20 cellular contexts compared by ENCODE assay signal in the genomic region with DNA sequence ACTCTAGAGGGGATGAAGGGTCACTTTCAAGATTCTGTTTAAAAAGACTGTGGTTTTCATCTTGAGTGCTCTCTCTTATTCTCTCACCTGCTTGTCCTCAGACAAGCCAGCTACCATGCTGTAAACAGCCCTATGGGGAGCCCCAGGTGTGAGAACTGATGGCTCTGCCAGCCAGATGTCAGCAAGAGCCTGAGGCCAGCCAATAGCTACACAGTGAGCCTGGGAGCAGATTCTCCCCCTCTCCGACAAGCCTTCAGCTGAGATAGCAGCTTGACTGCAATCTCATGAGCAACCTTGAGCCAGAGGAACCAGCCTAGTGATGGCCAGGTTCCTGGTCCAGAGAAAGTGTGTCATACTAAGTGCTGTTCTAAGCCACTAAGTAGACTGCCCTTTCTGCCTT.
A peak's percentile ranks its signal among the peaks of the same experiment; 100 is the strongest.
DNase-seq lines count a peak whose midpoint lies in the region; ATAC-seq, FAIRE-seq and TF ChIP-seq lines count a peak whose summit lies in the region.
"Had no signal": no experiment of that assay in that cellular context is flagged by ENCODE, and none has a peak within 500 bp of the region (broad histone marks: within the 10 kb centered on the region; RNA-seq: fewer than 3 reads in every experiment).

No MANE protein-coding gene starts in this region.

- WGBS in IMR-90 (ENCODE audit: extremely low coverage in 2 of 2, insufficient read length in 1 of 2), 2 experiments, result no CpG with 5 or more reads among the region's 1 CpG
- 82% methylated on average over 1 of the region's 1 CpG; no CpG with 5 or more reads in 1 of the 2 experiments for WGBS in H1 (ENCODE audit: extremely low coverage in 1 of 2, insufficient coverage in 1 of 2, insufficient read length in 1 of 2, insufficient replicate concordance in 2 of 2, low coverage in 1 of 2, low lambda C conversion rate in 2 of 2, missing lambda C conversion rate in 1 of 2), 2 experiments

- H3K23ac ChIP-seq in IMR-90 (ENCODE audit: low read depth, low read length) (0 out of 2 replicates have a peak overlapping the region, but pooled peaks have one; percentile 14), H1 (ENCODE audit: insufficient read length) (no peak overlapping the region)

- H2AFZ ChIP-seq in IMR-90 (replicated peaks; ENCODE audit: low read length, poor library complexity) (no peak overlapping the region), H1 (ENCODE audit: low read length) (no peak overlapping the region)

- peaks cover 10% of the 10 kb centered on the region for H3K9me1 ChIP-seq in IMR-90 (ENCODE audit: insufficient read depth, low read length)

- H3K23me2 ChIP-seq in H1 (ENCODE audit: low read depth, low read length), result no peaks in the 10 kb centered on the region

- dilution Hi-C loops in IMR-90 (cut with HindIII; ENCODE audit: low sequenced_read_pairs, unreplicated experiment), result no loop called here

- no TSS peak for BruUV-seq in IMR-90 (replicated peaks; lab: Mats Ljungman, UMichigan)

- H3K4me1 ChIP-seq in IMR-90 (ENCODE audit: control insufficient read depth, insufficient read depth, low read length) (peaks cover 9% of the 10 kb centered on the region; the same call in 1 of the 2 replicates), H1 (replicated peaks in 1 of 4; ENCODE audit: control insufficient read depth in 3 of 4, insufficient read depth in 4 of 4, low read length in 3 of 4) (peaks cover 0 to 8% (median 4%) of the 10 kb centered on the region in 4 experiments; a peak in 4 of 7 replicates)
- H3K4me1 ChIP-seq: BLaER1, Peyer's patch, testis had no signal

- H3K9ac ChIP-seq in IMR-90 (ENCODE audit: low read depth, low read length) (no peak overlapping the region), H1 (replicated peaks in 1 of 4; ENCODE audit: extremely low read depth in 1 of 4, low read depth in 3 of 4, low read length in 3 of 4) (no peak overlapping the region)
- H3K9ac ChIP-seq: BLaER1 had no signal

- POLR2A ChIA-PET in IMR-90 (lab: Charles Lee; ENCODE audit: unreplicated experiment), result no interaction called here
- POLR2A ChIA-PET in H1 (lab: Charles Lee; ENCODE audit: partially characterized antibody), result interaction anchor here (0.6 to 1.1 kb wide), 2 partner anchors 9 to 832 kb away, joined by 3 read pairs; no protein-coding TSS in a partner anchor

- TF ChIP-seq RAD21 in IMR-90 (IDR thresholded peaks at IDR 0.05; ENCODE audit: low read length), result no peak
- no peak for TF ChIP-seq RAD21 in H1 (IDR thresholded peaks at IDR 0.05 in 1 of 2, conservative IDR thresholded peaks at IDR 0.05 in 1 of 2; ENCODE audit: low read depth in 2 of 2, low read length in 2 of 2)

- no peak for FAIRE-seq in H1 (lab: Jason Lieb, UNC)

- no peak overlapping the region for H3K14ac ChIP-seq in IMR-90 (replicated peaks; ENCODE audit: low read depth, low read length)
- H3K14ac ChIP-seq in H1 (ENCODE audit: insufficient read length), result no peak overlapping the region

- peaks cover 6% of the 10 kb centered on the region for H3K36me3 ChIP-seq in IMR-90 (ENCODE audit: control insufficient read depth, insufficient read depth, low read length)
- H3K36me3 ChIP-seq in H1 (ENCODE audit: control insufficient read depth in 2 of 4, insufficient read depth in 4 of 4, low read length in 3 of 4), result no peaks in the 10 kb centered on the region
- H3K36me3 ChIP-seq: BLaER1, Peyer's patch had no signal

- no peak overlapping the region for H4K8ac ChIP-seq in IMR-90 (ENCODE audit: low read depth in 2 of 2, low read length in 2 of 2)
- no peak overlapping the region for H4K8ac ChIP-seq in H1 (ENCODE audit: extremely low read depth, insufficient read depth, low read length)

- H3K18ac ChIP-seq in IMR-90 (ENCODE audit: low read depth, low read length) (no peak overlapping the region), H1 (ENCODE audit: extremely low read depth, low read length) (no peak overlapping the region)

- no peak overlapping the region for H2BK120ac ChIP-seq in IMR-90 (ENCODE audit: low read depth, low read length)
- no peak overlapping the region for H2BK120ac ChIP-seq in H1 (replicated peaks; ENCODE audit: low read depth, low read length)

- in situ Hi-C loops in IMR-90 (cut with MboI; ENCODE audit: low sequenced_read_pairs), result no loop called here

- H2BK5ac ChIP-seq in IMR-90 (ENCODE audit: low read depth, low read length, poor library complexity, severe bottlenecking) (no peak overlapping the region), H1 (ENCODE audit: low read depth, low read length) (no peak overlapping the region)

- H3K79me2 ChIP-seq in H1 (ENCODE audit: control insufficient read depth in 1 of 2, insufficient read depth in 2 of 2, low read length in 2 of 2), result no peaks in the 10 kb centered on the region

- TF ChIP-seq POLR2A in IMR-90 (IDR thresholded peaks at IDR 0.05; ENCODE audit: low read depth, low read length) (no peak), H1 (IDR thresholded peaks at IDR 0.05; ENCODE audit: control extremely low read depth in 1 of 2, low read depth in 2 of 2, low read length in 2 of 2) (no peak)

- H3K56ac ChIP-seq in IMR-90 (ENCODE audit: extremely low read depth, insufficient read depth, low read length) (no peak overlapping the region), H1 (replicated peaks; ENCODE audit: insufficient read length, low read depth, low read length) (no peak overlapping the region)

- no peaks in the 10 kb centered on the region for H4K20me1 ChIP-seq in IMR-90 (ENCODE audit: insufficient read depth, low read length)
- no peaks in the 10 kb centered on the region for H4K20me1 ChIP-seq in H1 (replicated peaks in 1 of 2; ENCODE audit: control insufficient read depth in 1 of 2, insufficient read depth in 2 of 2, low read length in 2 of 2)
- H4K20me1 ChIP-seq: BLaER1 had no signal

- H2BK12ac ChIP-seq in H1 (ENCODE audit: low read depth, low read length), result 0 out of 2 replicates have a peak overlapping the region, but pooled peaks have one; percentile 55

- CTCF ChIA-PET in IMR-90 (lab: Yijun Ruan, JAX) (interaction anchor here (1.3 kb wide), 1 partner anchor 10 kb away, joined by 4 read pairs; no protein-coding TSS in a partner anchor), H1 (lab: Charles Lee; ENCODE audit: partially characterized antibody) (interaction anchor here (1.1 to 4.6 kb wide), 3 partner anchors 11 to 356 kb away, joined by 3 to 28 read pairs (median 3); no protein-coding TSS in a partner anchor)

- H2BK20ac ChIP-seq in IMR-90 (ENCODE audit: low read depth, low read length) (no peak overlapping the region), H1 (ENCODE audit: low read length) (no peak overlapping the region)

- H2AK9ac ChIP-seq in IMR-90 (replicated peaks; ENCODE audit: low read depth, low read length, poor library complexity), result no peak overlapping the region

- H3K27me3 ChIP-seq in IMR-90 (ENCODE audit: control insufficient read depth, insufficient read depth, low read length), result no peaks in the 10 kb centered on the region
- H3K27me3 ChIP-seq in H1 (replicated peaks in 1 of 4; ENCODE audit: control insufficient read depth in 3 of 4, extremely low read depth in 1 of 4, insufficient read depth in 3 of 4, low read length in 3 of 4), result no peaks in the 10 kb centered on the region
- H3K27me3 ChIP-seq: BLaER1, Peyer's patch, testis had no signal

- H4K91ac ChIP-seq in IMR-90 (ENCODE audit: insufficient read depth, low read depth, low read length) (no peak overlapping the region), H1 (replicated peaks; ENCODE audit: insufficient read length, low read length) (no peak overlapping the region)

- H3K4me2 ChIP-seq in IMR-90 (ENCODE audit: low read depth, low read length), result no peak overlapping the region
- H3K4me2 ChIP-seq in H1 (ENCODE audit: insufficient read depth in 1 of 2, low read depth in 2 of 2, low read length in 2 of 2), result no peak overlapping the region
- H3K4me2 ChIP-seq: BLaER1 had no signal

- no peak for TF ChIP-seq CTCF in IMR-90 (conservative IDR thresholded peaks at IDR 0.05; ENCODE audit: low read depth, low read length)
- TF ChIP-seq CTCF in H1 (IDR thresholded peaks at IDR 0.05; ENCODE audit: control extremely low read depth in 1 of 3, insufficient read depth in 1 of 3, low read depth in 1 of 3, low read length in 3 of 3), result no peak
- TF ChIP-seq CTCF in omental fat pad (IDR thresholded peaks at IDR 0.05), result no peak

- H3K27ac ChIP-seq in IMR-90 (ENCODE audit: insufficient read depth, low read length), result no peak overlapping the region
- H3K27ac ChIP-seq in H1 (ENCODE audit: low read depth, low read length), result no peak overlapping the region
- H3K27ac ChIP-seq: BLaER1, coronary artery, Peyer's patch, testis had no signal

- H2AK5ac ChIP-seq in IMR-90 (ENCODE audit: low read depth, low read length) (no peak overlapping the region), H1 (ENCODE audit: low read depth, low read length) (0 out of 2 replicates have a peak overlapping the region, but pooled peaks have one; percentile 42)

- no peak overlapping the region; the same call in 1 of the 2 replicates for H3K4ac ChIP-seq in IMR-90 (ENCODE audit: low read depth, low read length)
- no peak overlapping the region for H3K4ac ChIP-seq in H1 (replicated peaks; ENCODE audit: insufficient read length, low read depth, low read length)

- H3K79me1 ChIP-seq in IMR-90 (ENCODE audit: low read depth in 1 of 2, low read length in 2 of 2) (no peaks in the 10 kb centered on the region), H1 (ENCODE audit: low read depth, low read length) (no peaks in the 10 kb centered on the region)

- H2BK15ac ChIP-seq in IMR-90 (ENCODE audit: low read depth, low read length) (no peak overlapping the region), H1 (ENCODE audit: low read length) (no peak overlapping the region)

- H4K5ac ChIP-seq in IMR-90 (ENCODE audit: low read depth, low read length) (no peak overlapping the region), H1 (ENCODE audit: insufficient read length, low read depth, low read length) (no peak overlapping the region)

- DNase-seq in IMR-90 (no peak), NCI-H2171 (lab: John Stamatoyannopoulos, UW) (peak; percentile 13), H1 (ENCODE audit: low read depth in 1 of 2, low spot score in 2 of 2) (no peak), omental fat pad (ENCODE audit: low spot score) (no peak), NOMO-1 treated with DMSO at 0.1 percent for 48 hours (lab: John Stamatoyannopoulos, UW; ENCODE audit: unreplicated experiment) (no peak)
- DNase-seq in activated CD4-positive, alpha-beta T cell treated with anti-CD3 and anti-CD28 coated beads, Interleukin-2, amount 50 U/mL, for 1 hour, result no peak
- DNase-seq: activated CD4-positive, alpha-beta T cell treated with anti-CD3 and anti-CD28 coated beads, Interleukin-2, amount 10 ng/mL, durations not matched to agents 24 days and 14 days; activated gamma-delta T cell treated with Interleukin-2 at 50 U/mL for 16 hours; DMS153; foreskin melanocyte; Kasumi-1; natural killer cell; NCI-H1694; Peyer's patch; stimulated activated CD4-positive, alpha-beta T cell treated with anti-CD3 and anti-CD28 coated beads, Interleukin-12 subunit alpha, Interleukin-12 subunit beta, amount 100 ng/mL, for 4 hours; testis had no signal

- no peak overlapping the region for H3K4me3 ChIP-seq in IMR-90 (ENCODE audit: insufficient read depth, low read depth, low read length)
- H3K4me3 ChIP-seq in H1 (ENCODE audit: extremely low read depth in 1 of 4, insufficient read depth in 2 of 4, low read depth in 3 of 4, low read length in 4 of 4), result no peak overlapping the region
- H3K4me3 ChIP-seq: BLaER1, coronary artery, lung, Peyer's patch, testis had no signal

- intact Hi-C loops in IMR-90 (cut with micrococcal nuclease), result no loop called here

- no peak for TF ChIP-seq EP300 in H1 (IDR thresholded peaks at IDR 0.05; ENCODE audit: borderline replicate concordance in 1 of 2, low read depth in 2 of 2, low read length in 2 of 2)

- ATAC-seq in IMR-90 (ENCODE audit: low read depth) (no peak), omental fat pad (ENCODE audit: low FRiP score) (peak; percentile 19), GM18520 (IDR thresholded peaks at IDR 0.05; ENCODE audit: unreplicated experiment) (no peak)
- ATAC-seq: natural killer cell had no signal

- H3K9me3 ChIP-seq in IMR-90 (ENCODE audit: control insufficient read depth, insufficient read depth, low read length), result no peaks in the 10 kb centered on the region
- H3K9me3 ChIP-seq in H1 (ENCODE audit: insufficient read depth in 2 of 2, low read depth in 1 of 2, low read length in 1 of 2), result no peaks in the 10 kb centered on the region
- H3K9me3 ChIP-seq: BLaER1, Peyer's patch, testis had no signal
